1 cellular context compared by ENCODE assay signal in the genomic region with DNA sequence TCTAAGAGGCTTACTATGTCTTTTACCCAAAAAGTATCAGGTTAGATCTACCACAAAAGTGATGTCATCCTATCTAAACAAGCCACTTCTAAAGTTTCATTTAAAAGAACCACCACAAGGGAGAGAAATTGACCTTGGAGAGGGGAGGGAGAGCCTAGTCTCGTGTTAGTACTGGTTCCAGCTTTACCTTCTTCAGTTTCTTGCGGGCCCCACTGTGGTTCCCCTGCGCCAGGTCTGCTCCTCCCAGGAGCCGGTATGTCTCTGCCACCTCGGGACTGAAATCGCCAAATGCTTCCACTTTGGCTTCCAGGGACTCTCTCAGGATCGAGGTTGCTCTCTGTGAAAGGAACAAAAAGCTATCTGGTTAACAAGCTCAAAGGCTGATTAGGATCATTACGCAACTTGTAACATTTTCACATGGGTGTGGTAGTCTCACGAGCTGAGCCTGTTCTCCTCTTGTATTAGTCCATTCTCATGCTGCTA.
A peak's percentile ranks its signal among the peaks of the same experiment; 100 is the strongest.
TF ChIP-seq lines count a peak whose summit lies in the region.

No MANE protein-coding gene starts in this region.

TF ChIP-seq in K562, 482 proteins besides CTCF, POLR2A, EP300 and RAD21:
- TF ChIP-seq PHB (CRISPR knock-in tag; IDR thresholded peaks at IDR 0.05) (no peak), JUND (IDR thresholded peaks at IDR 0.05; ENCODE audit: borderline replicate concordance, low read depth, low read length) (no peak), JUND (tag; IDR thresholded peaks at IDR 0.05; ENCODE audit: borderline replicate concordance, low read depth, low read length) (peak; percentile 70; the same call in 2 of the 3 replicates), HNRNPUL1 (IDR thresholded peaks at IDR 0.05; ENCODE audit: low read length) (no peak), ZNF146 (CRISPR knock-in tag; IDR thresholded peaks at IDR 0.05; ENCODE audit: unreplicated experiment) (no peak), FOSL1 (tag; conservative IDR thresholded peaks at IDR 0.05) (peak; percentile 31; the same call in 1 of the 2 replicates), ZNF436 (CRISPR knock-in tag; IDR thresholded peaks at IDR 0.05) (no peak), CBFB (CRISPR knock-in tag; IDR thresholded peaks at IDR 0.05) (no peak), CEBPB (tag; IDR thresholded peaks at IDR 0.05) (peak; percentile 98), ZNF830 (CRISPR knock-in tag; IDR thresholded peaks at IDR 0.05) (no peak), DPF2 (IDR thresholded peaks at IDR 0.05) (peak; percentile 22; the same call in 1 of the 2 replicates), ATF7 (IDR thresholded peaks at IDR 0.05) (peak; percentile 78), ZNF212 (CRISPR knock-in tag; IDR thresholded peaks at IDR 0.05) (no peak), GATAD2B (IDR thresholded peaks at IDR 0.05; ENCODE audit: borderline replicate concordance) (no peak), U2AF2 (optimal IDR thresholded peaks at IDR 0.05; ENCODE audit: low read depth, low read length) (no peak), ZNF174 (CRISPR knock-in tag; IDR thresholded peaks at IDR 0.05) (no peak), TAF9B (IDR thresholded peaks at IDR 0.05; ENCODE audit: partially characterized antibody) (no peak), TEAD4 (IDR thresholded peaks at IDR 0.05; ENCODE audit: low read length) (no peak), TEAD4 (CRISPR knock-in tag; IDR thresholded peaks at IDR 0.05; ENCODE audit: borderline replicate concordance) (no peak), MYBL2 (IDR thresholded peaks at IDR 0.05; ENCODE audit: low read depth) (no peak), MYBL2 (CRISPR knock-in tag; IDR thresholded peaks at IDR 0.05; ENCODE audit: borderline replicate concordance) (no peak), ARID1B (IDR thresholded peaks at IDR 0.05) (peak; percentile 29; the same call in 1 of the 2 replicates), ESRRA (IDR thresholded peaks at IDR 0.05; ENCODE audit: borderline replicate concordance, low read depth) (0 out of 2 replicates have a peak, but pooled peaks have one; percentile 23), LARP7 (IDR thresholded peaks at IDR 0.05) (no peak), KAT7 (CRISPR knock-in tag; IDR thresholded peaks at IDR 0.05; ENCODE audit: borderline replicate concordance) (no peak), DACH1 (IDR thresholded peaks at IDR 0.05; ENCODE audit: partially characterized antibody) (no peak), RFX1 (IDR thresholded peaks at IDR 0.05) (no peak), PHB2 (IDR thresholded peaks at IDR 0.05; ENCODE audit: low read depth) (no peak), TAF15 (IDR thresholded peaks at IDR 0.05; ENCODE audit: low read depth, low read length) (no peak), CEBPG (CRISPR knock-in tag; IDR thresholded peaks at IDR 0.05) (peak; percentile 68), CEBPG (tag; conservative IDR thresholded peaks at IDR 0.05 in 1 of 2, IDR thresholded peaks at IDR 0.05 in 1 of 2) (peak; percentile 90 to 92), HEY1 (CRISPR knock-in tag; IDR thresholded peaks at IDR 0.05; ENCODE audit: borderline replicate concordance) (no peak), SNRNP70 (optimal IDR thresholded peaks at IDR 0.05; ENCODE audit: low read depth, low read length) (no peak), FUS (optimal IDR thresholded peaks at IDR 0.05; ENCODE audit: low read depth, low read length) (no peak), ZNF239 (CRISPR knock-in tag; IDR thresholded peaks at IDR 0.05) (no peak), CREBBP (IDR thresholded peaks at IDR 0.05; ENCODE audit: low read depth, low read length) (no peak), BHLHE40 (IDR thresholded peaks at IDR 0.05; ENCODE audit: low read length) (peak; percentile 17; the same call in 1 of the 2 replicates)
- TF ChIP-seq, protein P1, sequence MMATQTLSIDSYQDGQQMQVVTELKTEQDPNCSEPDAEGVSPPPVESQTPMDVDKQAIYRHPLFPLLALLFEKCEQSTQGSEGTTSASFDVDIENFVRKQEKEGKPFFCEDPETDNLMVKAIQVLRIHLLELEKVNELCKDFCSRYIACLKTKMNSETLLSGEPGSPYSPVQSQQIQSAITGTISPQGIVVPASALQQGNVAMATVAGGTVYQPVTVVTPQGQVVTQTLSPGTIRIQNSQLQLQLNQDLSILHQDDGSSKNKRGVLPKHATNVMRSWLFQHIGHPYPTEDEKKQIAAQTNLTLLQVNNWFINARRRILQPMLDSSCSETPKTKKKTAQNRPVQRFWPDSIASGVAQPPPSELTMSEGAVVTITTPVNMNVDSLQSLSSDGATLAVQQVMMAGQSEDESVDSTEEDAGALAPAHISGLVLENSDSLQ (IDR thresholded peaks at IDR 0.05): no peak
- TF ChIP-seq, protein P2, sequence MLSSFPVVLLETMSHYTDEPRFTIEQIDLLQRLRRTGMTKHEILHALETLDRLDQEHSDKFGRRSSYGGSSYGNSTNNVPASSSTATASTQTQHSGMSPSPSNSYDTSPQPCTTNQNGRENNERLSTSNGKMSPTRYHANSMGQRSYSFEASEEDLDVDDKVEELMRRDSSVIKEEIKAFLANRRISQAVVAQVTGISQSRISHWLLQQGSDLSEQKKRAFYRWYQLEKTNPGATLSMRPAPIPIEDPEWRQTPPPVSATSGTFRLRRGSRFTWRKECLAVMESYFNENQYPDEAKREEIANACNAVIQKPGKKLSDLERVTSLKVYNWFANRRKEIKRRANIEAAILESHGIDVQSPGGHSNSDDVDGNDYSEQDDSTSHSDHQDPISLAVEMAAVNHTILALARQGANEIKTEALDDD (IDR thresholded peaks at IDR 0.05): peak; percentile 88
- TF ChIP-seq, protein P3, sequence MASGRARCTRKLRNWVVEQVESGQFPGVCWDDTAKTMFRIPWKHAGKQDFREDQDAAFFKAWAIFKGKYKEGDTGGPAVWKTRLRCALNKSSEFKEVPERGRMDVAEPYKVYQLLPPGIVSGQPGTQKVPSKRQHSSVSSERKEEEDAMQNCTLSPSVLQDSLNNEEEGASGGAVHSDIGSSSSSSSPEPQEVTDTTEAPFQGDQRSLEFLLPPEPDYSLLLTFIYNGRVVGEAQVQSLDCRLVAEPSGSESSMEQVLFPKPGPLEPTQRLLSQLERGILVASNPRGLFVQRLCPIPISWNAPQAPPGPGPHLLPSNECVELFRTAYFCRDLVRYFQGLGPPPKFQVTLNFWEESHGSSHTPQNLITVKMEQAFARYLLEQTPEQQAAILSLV (tag; IDR thresholded peaks at IDR 0.05): 0 out of 2 replicates have a peak, but pooled peaks have one; percentile 17
- TF ChIP-seq, protein P4, sequence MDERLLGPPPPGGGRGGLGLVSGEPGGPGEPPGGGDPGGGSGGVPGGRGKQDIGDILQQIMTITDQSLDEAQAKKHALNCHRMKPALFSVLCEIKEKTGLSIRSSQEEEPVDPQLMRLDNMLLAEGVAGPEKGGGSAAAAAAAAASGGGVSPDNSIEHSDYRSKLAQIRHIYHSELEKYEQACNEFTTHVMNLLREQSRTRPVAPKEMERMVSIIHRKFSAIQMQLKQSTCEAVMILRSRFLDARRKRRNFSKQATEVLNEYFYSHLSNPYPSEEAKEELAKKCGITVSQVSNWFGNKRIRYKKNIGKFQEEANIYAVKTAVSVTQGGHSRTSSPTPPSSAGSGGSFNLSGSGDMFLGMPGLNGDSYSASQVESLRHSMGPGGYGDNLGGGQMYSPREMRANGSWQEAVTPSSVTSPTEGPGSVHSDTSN (CRISPR knock-in tag; IDR thresholded peaks at IDR 0.05; ENCODE audit: low read depth): no peak
- TF ChIP-seq, protein P4 (tag; conservative IDR thresholded peaks at IDR 0.05; ENCODE audit: low read depth): no peak
- TF ChIP-seq, protein P5, sequence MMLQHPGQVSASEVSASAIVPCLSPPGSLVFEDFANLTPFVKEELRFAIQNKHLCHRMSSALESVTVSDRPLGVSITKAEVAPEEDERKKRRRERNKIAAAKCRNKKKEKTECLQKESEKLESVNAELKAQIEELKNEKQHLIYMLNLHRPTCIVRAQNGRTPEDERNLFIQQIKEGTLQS (IDR thresholded peaks at IDR 0.05): peak; percentile 70
- TF ChIP-seq, protein P5 (CRISPR knock-in tag; conservative IDR thresholded peaks at IDR 0.05): no peak
- TF ChIP-seq, protein P6, sequence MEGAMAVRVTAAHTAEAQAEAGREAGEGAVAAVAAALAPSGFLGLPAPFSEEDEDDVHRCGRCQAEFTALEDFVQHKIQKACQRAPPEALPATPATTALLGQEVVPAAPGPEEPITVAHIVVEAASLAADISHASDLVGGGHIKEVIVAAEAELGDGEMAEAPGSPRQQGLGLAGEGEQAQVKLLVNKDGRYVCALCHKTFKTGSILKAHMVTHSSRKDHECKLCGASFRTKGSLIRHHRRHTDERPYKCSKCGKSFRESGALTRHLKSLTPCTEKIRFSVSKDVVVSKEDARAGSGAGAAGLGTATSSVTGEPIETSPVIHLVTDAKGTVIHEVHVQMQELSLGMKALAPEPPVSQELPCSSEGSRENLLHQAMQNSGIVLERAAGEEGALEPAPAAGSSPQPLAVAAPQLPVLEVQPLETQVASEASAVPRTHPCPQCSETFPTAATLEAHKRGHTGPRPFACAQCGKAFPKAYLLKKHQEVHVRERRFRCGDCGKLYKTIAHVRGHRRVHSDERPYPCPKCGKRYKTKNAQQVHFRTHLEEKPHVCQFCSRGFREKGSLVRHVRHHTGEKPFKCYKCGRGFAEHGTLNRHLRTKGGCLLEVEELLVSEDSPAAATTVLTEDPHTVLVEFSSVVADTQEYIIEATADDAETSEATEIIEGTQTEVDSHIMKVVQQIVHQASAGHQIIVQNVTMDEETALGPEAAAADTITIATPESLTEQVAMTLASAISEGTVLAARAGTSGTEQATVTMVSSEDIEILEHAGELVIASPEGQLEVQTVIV (CRISPR knock-in tag; IDR thresholded peaks at IDR 0.05; ENCODE audit: borderline replicate concordance): no peak
TF ChIP-seq in K562: peak in this region for 12.
